ENCODE assay signal across 17 cellular contexts in the genomic region with DNA sequence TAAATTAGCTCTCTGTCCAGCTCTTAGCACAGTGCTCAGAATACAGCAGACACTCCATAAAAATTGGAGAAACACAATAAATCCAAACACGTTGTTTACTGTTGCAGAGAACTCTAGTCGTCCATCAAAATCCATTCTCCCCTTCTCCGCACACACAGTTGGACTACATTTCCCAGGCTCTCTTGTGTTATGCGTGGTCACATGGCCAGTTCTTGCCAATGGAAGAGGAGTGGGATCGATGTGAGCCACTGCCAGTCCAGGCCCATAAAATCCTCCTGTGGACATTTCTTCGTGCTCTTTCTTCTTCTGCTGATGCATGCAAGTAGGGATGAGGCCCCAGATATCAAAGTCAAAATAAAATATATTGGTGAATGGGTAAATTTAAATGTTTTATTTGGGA.
"Had no signal": no experiment of that assay in that cellular context is flagged by ENCODE, and none has a peak within 500 bp of the region (broad histone marks: within the 10 kb centered on the region; RNA-seq: fewer than 3 reads in every experiment).

No MANE protein-coding gene starts in this region.

- H3K27ac ChIP-seq: epithelial cell of prostate, foreskin keratinocyte, left ventricle myocardium inferior, lower lobe of right lung, sigmoid colon, skin epidermis, thoracic aorta, transverse colon had no signal

- FAIRE-seq: keratinocyte had no signal

- H3K4me1 ChIP-seq: foreskin keratinocyte, left ventricle myocardium inferior, lower lobe of right lung, sigmoid colon, transverse colon had no signal

- DNase-seq: effector memory CD8-positive, alpha-beta T cell; foreskin keratinocyte; immature natural killer cell; left ventricle myocardium inferior; lower lobe of right lung; natural killer cell; posterior cingulate gyrus; sigmoid colon; stimulated activated CD4-positive, alpha-beta T cell treated with anti-CD3 and anti-CD28 coated beads, Interleukin-2, amount 100 ng/mL, for 24 hours; stimulated activated CD4-positive, alpha-beta T cell treated with anti-CD3 and anti-CD28 coated beads, Interleukin-4, amount 100 ng/mL, for 4 hours; stimulated activated naive B cell treated with anti-CD40 and anti-IgM and Interleukin-4, amounts not matched to agents 10 μg/mL and 1 μg/mL and 100 μg/mL, for 72 hours; stimulated activated naive CD8-positive, alpha-beta T cell treated with anti-CD3 and anti-CD28 coated beads, Interleukin-15, amount 100 ng/mL, for 72 hours; transverse colon had no signal

- H3K27me3 ChIP-seq: foreskin keratinocyte, sigmoid colon, transverse colon had no signal

- H3K36me3 ChIP-seq: left ventricle myocardium inferior, lower lobe of right lung, sigmoid colon, thoracic aorta, transverse colon had no signal

- ATAC-seq: effector memory CD8-positive, alpha-beta T cell; foreskin keratinocyte; lower lobe of right lung; natural killer cell; stimulated activated naive B cell treated with anti-CD40 and anti-IgM and Interleukin-4, amounts not matched to agents 10 μg/mL and 1 μg/mL and 100 μg/mL, for 72 hours; stimulated activated naive CD8-positive, alpha-beta T cell treated with anti-CD3 and anti-CD28 coated beads, Interleukin-15, amount 100 ng/mL, for 72 hours had no signal

- H3K4me3 ChIP-seq: left ventricle myocardium inferior, lower lobe of right lung, sigmoid colon, skin epidermis, thoracic aorta, transverse colon had no signal

- H3K9me3 ChIP-seq: thoracic aorta had no signal
